23 cellular contexts compared by ENCODE assay signal in genomic region chr6:33546766-33547165, GRCh38.
"Had no signal": no experiment of that assay in that cellular context is flagged by ENCODE, and none has a peak within 500 bp of the region (broad histone marks: within the 10 kb centered on the region; RNA-seq: fewer than 3 reads in every experiment).

No MANE protein-coding gene starts in this region.

- H3K4me1 ChIP-seq: colonic mucosa, esophagus squamous epithelium, gastrocnemius medialis, heart right ventricle, left lung, lower lobe of right lung had no signal

- ATAC-seq: effector memory CD8-positive, alpha-beta T cell; esophagus mucosa; gastrocnemius medialis; heart right ventricle; left cardiac atrium; left lung; left ventricle myocardium superior; lower lobe of right lung had no signal

- DNase-seq: colonic mucosa; cortex of kidney; effector CD8-positive, alpha-beta T cell; effector memory CD8-positive, alpha-beta T cell; erythroblast; esophagus squamous epithelium; foreskin fibroblast; foreskin melanocyte; gastrocnemius medialis; glutamatergic neuron; head of caudate nucleus; heart right ventricle; hippocampal formation; left cardiac atrium; left lung; left ventricle myocardium superior; lower lobe of right lung; mesenchymal stem cell; midbrain had no signal

- H3K27ac ChIP-seq: colonic mucosa, epithelial cell of prostate, esophagus squamous epithelium, gastrocnemius medialis, heart right ventricle, left lung, lower lobe of right lung had no signal

- H3K27me3 ChIP-seq: colonic mucosa, esophagus squamous epithelium, gastrocnemius medialis, heart right ventricle, left lung had no signal

- H3K4me3 Mint-ChIP-seq: dendritic cell treated with granulocyte-macrophage colony-stimulating factor and Interleukin-4, amounts not matched to agents 40 ng/mL and 50 ng/mL, for 4 days; endodermal cell had no signal

- H3K27ac Mint-ChIP-seq: dendritic cell treated with granulocyte-macrophage colony-stimulating factor and Interleukin-4, amounts not matched to agents 40 ng/mL and 50 ng/mL, for 4 days had no signal

- H3K36me3 ChIP-seq: colonic mucosa, esophagus squamous epithelium, gastrocnemius medialis, heart right ventricle, left lung, lower lobe of right lung had no signal

- H3K9me3 Mint-ChIP-seq: dendritic cell treated with granulocyte-macrophage colony-stimulating factor and Interleukin-4, amounts not matched to agents 40 ng/mL and 50 ng/mL, for 4 days; effector memory CD8-positive, alpha-beta T cell; endodermal cell had no signal

- H3K27me3 Mint-ChIP-seq: dendritic cell treated with granulocyte-macrophage colony-stimulating factor and Interleukin-4, amounts not matched to agents 40 ng/mL and 50 ng/mL, for 4 days; effector memory CD8-positive, alpha-beta T cell had no signal

- H3K4me3 ChIP-seq: colonic mucosa, esophagus squamous epithelium, gastrocnemius medialis, heart right ventricle, left lung, lower lobe of right lung had no signal
